Comparison of ENCODE assay signal across 8 cellular contexts in the genomic region with DNA sequence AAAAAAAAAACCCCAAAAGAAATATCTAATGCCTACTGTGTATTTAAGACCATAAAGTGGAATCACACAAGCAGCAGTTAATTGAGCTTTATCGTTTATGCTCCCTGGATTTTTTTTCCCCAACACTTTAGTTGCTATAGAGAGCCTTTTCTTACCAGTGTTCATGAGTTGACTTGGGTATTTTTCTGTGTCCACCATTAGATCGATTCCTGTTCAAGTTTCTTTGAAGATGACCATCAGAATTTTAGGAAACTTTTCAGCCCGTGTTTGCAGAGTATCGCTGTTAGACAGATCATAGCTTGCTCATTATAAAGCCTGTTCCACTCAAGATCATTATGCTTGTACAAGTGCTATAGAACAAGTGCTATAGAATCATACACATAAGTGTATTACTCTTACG. TPM values are rescaled to one million over a fixed set of nuclear protein-coding genes. Genes with fewer than 3 reads are reported as not detected.
A peak's percentile ranks its signal among the peaks of the same experiment; 100 is the strongest.
DNase-seq lines count a peak whose midpoint lies in the region; ATAC-seq, FAIRE-seq and TF ChIP-seq lines count a peak whose summit lies in the region.

No MANE protein-coding gene starts in this region.

- TF ChIP-seq POLR2A in adrenal gland (IDR thresholded peaks at IDR 0.05): no peak

- H3K56ac ChIP-seq in mesendoderm (ENCODE audit: low read length): no peak overlapping the region

- no peak for ATAC-seq in left cardiac atrium
- ATAC-seq in GM19351 (IDR thresholded peaks at IDR 0.05; ENCODE audit: unreplicated experiment): no peak

- H2BK5ac ChIP-seq in mesendoderm (ENCODE audit: low read length): no peak overlapping the region

- TF ChIP-seq CTCF in right atrium auricular region (IDR thresholded peaks at IDR 0.05) (no peak), adrenal gland (IDR thresholded peaks at IDR 0.05) (no peak)

- H3K79me1 ChIP-seq in mesendoderm (ENCODE audit: low read length): no peaks in the 10 kb centered on the region

- no peak overlapping the region for H2AK5ac ChIP-seq in mesendoderm (ENCODE audit: low read length)

- no peak overlapping the region for H4K5ac ChIP-seq in mesendoderm (ENCODE audit: low read length)

- no peak for DNase-seq in right atrium auricular region (ENCODE audit: low spot score)
- DNase-seq in left cardiac atrium: no peak
- DNase-seq in adrenal gland: no peak
- DNase-seq in mesendoderm: no peak
- no peak for DNase-seq in NCI-H2029 (lab: John Stamatoyannopoulos, UW)
- no peak for DNase-seq in HTR-8/SVneo (ENCODE audit: insufficient read length, low spot score)
- DNase-seq in GDM1 (lab: John Stamatoyannopoulos, UW): no peak

- H2BK120ac ChIP-seq in mesendoderm (ENCODE audit: low read depth, low read length): no peak overlapping the region

- H3K9ac ChIP-seq in mesendoderm (ENCODE audit: low read length): peak overlapping the region; percentile 18

- peak overlapping the region; percentile 12 for H3K4me2 ChIP-seq in mesendoderm (ENCODE audit: low read length)

- peaks cover 4% of the 10 kb centered on the region for H3K79me2 ChIP-seq in mesendoderm (ENCODE audit: control insufficient read depth, insufficient read depth, low read length)

- WGBS in adrenal gland, 4 donors: 19 to 25% (median 20%) methylated on average over 5 of the region's 5 CpGs
- no CpG with 5 or more reads among the region's 5 CpGs for WGBS in mesendoderm (ENCODE audit: extremely low coverage, insufficient coverage, low lambda C conversion rate)

- no peak overlapping the region for H3K23ac ChIP-seq in mesendoderm (ENCODE audit: low read length)

- no peak for FAIRE-seq in HTR-8/SVneo (lab: Jason Lieb, UNC)

- H3K9me3 ChIP-seq in right atrium auricular region (no peaks in the 10 kb centered on the region), adrenal gland (replicated peaks in 1 of 3) (no peaks in the 10 kb centered on the region)

- H3K4me3 ChIP-seq in right atrium auricular region (peak overlapping the region; percentile 84 to 89), adrenal gland (peak overlapping the region in 2 of 4 donors; percentile 93 to 99), mesendoderm (ENCODE audit: low read length) (no peak overlapping the region)

- H3K4ac ChIP-seq in mesendoderm (ENCODE audit: low read depth, low read length): no peak overlapping the region

- H3K18ac ChIP-seq in mesendoderm (ENCODE audit: low read length): no peak overlapping the region

- H3K4me1 ChIP-seq in right atrium auricular region: peaks cover 0 to 3% of the 10 kb centered on the region in 2 donors
- H3K4me1 ChIP-seq in adrenal gland (replicated peaks in 1 of 2): peaks cover 6 to 15% of the 10 kb centered on the region in 2 donors
- H3K4me1 ChIP-seq in mesendoderm (ENCODE audit: control insufficient read depth, low read depth, low read length): no peaks in the 10 kb centered on the region

- no peak overlapping the region for H4K8ac ChIP-seq in mesendoderm (ENCODE audit: low read depth, low read length)

- H2BK15ac ChIP-seq in mesendoderm (replicated peaks; ENCODE audit: low read depth): no peak overlapping the region

- H3K27me3 ChIP-seq in right atrium auricular region (no peaks in the 10 kb centered on the region), adrenal gland (no peaks in the 10 kb centered on the region), mesendoderm (ENCODE audit: insufficient read depth, low read length, poor library complexity) (no peaks in the 10 kb centered on the region)

- intact Hi-C loops in left cardiac atrium (cut with DNase I): no loop called here
- intact Hi-C loops in adrenal gland (cut with DNase I): no loop called here

- peak overlapping the region; percentile 87 to 92 for H3K27ac ChIP-seq in right atrium auricular region
- H3K27ac ChIP-seq in adrenal gland: peak overlapping the region; percentile 24 to 93 (median 85)
- H3K27ac ChIP-seq in mesendoderm (ENCODE audit: low read depth, low read length): no peak overlapping the region

- H3K36me3 ChIP-seq in right atrium auricular region (no peaks in the 10 kb centered on the region), adrenal gland (replicated peaks in 1 of 2) (no peaks in the 10 kb centered on the region), mesendoderm (ENCODE audit: control insufficient read depth, insufficient read depth, low read length) (no peaks in the 10 kb centered on the region)

RNA-seq across cellular contexts. Expression of a gene that starts 1.5 kb away (rescaled TPM):
- 10 to 100 TPM in 1 of 2 donors, 1 to 10 TPM in 1; 9.0 to 16.1 TPM for total RNA-seq in right atrium auricular region
- total RNA-seq in left cardiac atrium: 10 to 100 TPM in 1 of 2 donors, 1 to 10 TPM in 1; 9.6 to 17.6 TPM
- 10 to 100 TPM in 7 of 8 donors, 1 to 10 TPM in 1; 9.3 to 35.9 (median 13.7) TPM for total RNA-seq in adrenal gland
- 1 to 10 TPM; 2.5 to 8.3 (median 4.2) TPM for polyA plus RNA-seq in adrenal gland
- 14.8 TPM for polyA plus RNA-seq in mesendoderm (2013, experiment 1 of 2)
- polyA plus RNA-seq in mesendoderm (2013, experiment 2 of 2): 15.9 TPM
